Comparison of ENCODE assay signal across 18 cellular contexts in genomic region chr20:51906049-51906448, GRCh38.
"Had no signal": no experiment of that assay in that cellular context is flagged by ENCODE, and none has a peak within 500 bp of the region (broad histone marks: within the 10 kb centered on the region; RNA-seq: fewer than 3 reads in every experiment).

No MANE protein-coding gene starts in this region.

- H3K9me3 Mint-ChIP-seq: activated CD8-positive, alpha-beta T cell treated with anti-CD3 and anti-CD28 coated beads for 36 hours; activated naive CD4-positive, alpha-beta T cell treated with anti-CD3 and anti-CD28 coated beads, Interleukin-2, amount 10 ng/mL, durations not matched to agents 7 days and 5 days; activated T-cell treated with anti-CD3 and anti-CD28 coated beads, Interleukin-2, amount 50 U/mL, for 4 hours; central memory CD8-positive, alpha-beta T cell; endodermal cell; memory B cell; stimulated activated naive CD8-positive, alpha-beta T cell treated with anti-CD3 and anti-CD28 coated beads, Interleukin-15, amount 100 ng/mL, for 72 hours had no signal

- H3K27me3 Mint-ChIP-seq: activated naive CD4-positive, alpha-beta T cell treated with anti-CD3 and anti-CD28 coated beads, Interleukin-2, amount 10 ng/mL, durations not matched to agents 7 days and 5 days; type B pancreatic cell had no signal

- H3K27ac Mint-ChIP-seq: activated CD8-positive, alpha-beta T cell treated with anti-CD3 and anti-CD28 coated beads for 36 hours; activated naive CD4-positive, alpha-beta T cell treated with anti-CD3 and anti-CD28 coated beads, Interleukin-2, amount 10 ng/mL, durations not matched to agents 7 days and 5 days; endodermal cell; memory B cell; naive thymus-derived CD4-positive, alpha-beta T cell; stimulated activated naive CD8-positive, alpha-beta T cell treated with anti-CD3 and anti-CD28 coated beads, Interleukin-15, amount 100 ng/mL, for 72 hours; type B pancreatic cell had no signal

- DNase-seq: activated CD4-positive, alpha-beta T cell treated with anti-CD3 and anti-CD28 coated beads for 48 hours; activated CD4-positive, CD25-positive, alpha-beta regulatory T cell; activated CD8-positive, alpha-beta T cell treated with anti-CD3 and anti-CD28 coated beads for 36 hours; activated naive CD4-positive, alpha-beta T cell treated with anti-CD3 and anti-CD28 coated beads, Interleukin-2, amount 10 ng/mL, durations not matched to agents 7 days and 5 days; activated T-cell treated with anti-CD3 and anti-CD28 coated beads, Interleukin-2, amount 50 U/mL, for 4 hours; colonic mucosa; endodermal cell; foreskin keratinocyte; naive thymus-derived CD4-positive, alpha-beta T cell; pancreas; right lobe of liver; small intestine; stimulated activated CD4-positive, alpha-beta T cell treated with anti-CD3 and anti-CD28 coated beads, Interleukin-15, amount 100 ng/mL, for 24 hours; stimulated activated CD4-positive, alpha-beta T cell treated with anti-CD3 and anti-CD28 coated beads, Interleukin-2, amount 100 ng/mL, for 48 hours; stimulated activated naive CD8-positive, alpha-beta T cell treated with anti-CD3 and anti-CD28 coated beads, Interleukin-15, amount 100 ng/mL, for 72 hours had no signal

- H3K36me3 Mint-ChIP-seq: activated naive CD4-positive, alpha-beta T cell treated with anti-CD3 and anti-CD28 coated beads, Interleukin-2, amount 10 ng/mL, durations not matched to agents 7 days and 5 days; memory B cell; naive thymus-derived CD4-positive, alpha-beta T cell; type B pancreatic cell had no signal

- H3K4me3 Mint-ChIP-seq: activated CD8-positive, alpha-beta T cell treated with anti-CD3 and anti-CD28 coated beads for 36 hours; activated naive CD4-positive, alpha-beta T cell treated with anti-CD3 and anti-CD28 coated beads, Interleukin-2, amount 10 ng/mL, durations not matched to agents 7 days and 5 days; activated T-cell treated with anti-CD3 and anti-CD28 coated beads, Interleukin-2, amount 50 U/mL, for 4 hours; central memory CD8-positive, alpha-beta T cell; endodermal cell; memory B cell; naive thymus-derived CD4-positive, alpha-beta T cell; stimulated activated naive CD8-positive, alpha-beta T cell treated with anti-CD3 and anti-CD28 coated beads, Interleukin-15, amount 100 ng/mL, for 72 hours; type B pancreatic cell had no signal

- H3K4me1 Mint-ChIP-seq: activated naive CD4-positive, alpha-beta T cell treated with anti-CD3 and anti-CD28 coated beads, Interleukin-2, amount 10 ng/mL, durations not matched to agents 7 days and 5 days; central memory CD8-positive, alpha-beta T cell; memory B cell; stimulated activated naive CD8-positive, alpha-beta T cell treated with anti-CD3 and anti-CD28 coated beads, Interleukin-15, amount 100 ng/mL, for 72 hours had no signal
